9 cellular contexts compared by ENCODE assay signal in the genomic region with DNA sequence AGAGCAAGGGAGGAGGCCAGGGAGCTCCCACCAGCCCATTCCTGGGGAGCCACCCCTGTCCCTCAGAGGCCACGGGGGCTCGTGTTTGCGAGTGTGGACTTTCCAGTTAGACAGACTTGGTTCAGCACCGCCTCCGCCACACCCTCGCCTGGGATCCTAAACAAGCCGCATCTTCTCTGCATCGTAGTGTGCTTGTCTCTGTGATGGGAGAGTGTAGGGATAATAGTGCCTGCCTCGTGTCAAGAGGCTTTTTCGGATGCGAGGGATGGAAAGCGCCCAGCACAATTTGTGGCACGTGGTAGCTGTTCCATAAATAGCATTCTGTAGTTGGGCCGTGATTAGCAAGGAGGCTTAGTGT. TPM values are rescaled to one million over a fixed set of nuclear protein-coding genes. Genes with fewer than 3 reads are reported as not detected.
DNase-seq lines count a peak whose midpoint lies in the region; ATAC-seq lines count a peak whose summit lies in the region.
"Had no signal": no experiment of that assay in that cellular context is flagged by ENCODE, and none has a peak within 500 bp of the region (broad histone marks: within the 10 kb centered on the region; RNA-seq: fewer than 3 reads in every experiment).

No MANE protein-coding gene starts in this region.

- no peaks in the 10 kb centered on the region for H3K36me3 Mint-ChIP-seq in activated T-helper 17 cell treated with anti-CD3 and anti-CD28 coated beads, Interleukin-2, amount 50 U/mL, for 72 hours (ENCODE audit: low read depth)

- H3K4me2 ChIP-seq in Karpas-422 (ENCODE audit: low read depth, low read length, poor library complexity, severe bottlenecking): no peak overlapping the region

- peak overlapping the region; percentile 85; the same call in 1 of the 2 replicates for H3K9ac ChIP-seq in ES-I3 (ENCODE audit: low read depth, low read length)
- no peak overlapping the region for H3K9ac ChIP-seq in iPS-15b (ENCODE audit: low read depth, low read length)
- no peak overlapping the region for H3K9ac ChIP-seq in Karpas-422 (ENCODE audit: low read length)

- no peaks in the 10 kb centered on the region for H3K79me2 ChIP-seq in Karpas-422 (ENCODE audit: low read length)

- H3K36me3 ChIP-seq in ES-I3 (ENCODE audit: insufficient read depth, low read length) (no peaks in the 10 kb centered on the region), iPS-15b (ENCODE audit: control insufficient read depth, insufficient read depth, low read length) (no peaks in the 10 kb centered on the region), Karpas-422 (ENCODE audit: insufficient read depth, low read length) (no peaks in the 10 kb centered on the region)

- H3K9me2 ChIP-seq in Karpas-422 (replicated peaks; ENCODE audit: insufficient read depth, low read length): no peaks in the 10 kb centered on the region

- H3K27me3 ChIP-seq in iPS-15b (ENCODE audit: control insufficient read depth, insufficient read depth, low read length): peaks cover 31% of the 10 kb centered on the region
- no peaks in the 10 kb centered on the region for H3K27me3 ChIP-seq in Karpas-422 (ENCODE audit: low read length)

- H2AFZ ChIP-seq in Karpas-422 (ENCODE audit: low read length): no peak overlapping the region

- no peak overlapping the region for H3K27ac Mint-ChIP-seq in activated T-helper 17 cell treated with anti-CD3 and anti-CD28 coated beads, Interleukin-2, amount 50 U/mL, for 72 hours

- H3K9me3 ChIP-seq in ES-I3 (ENCODE audit: control insufficient read depth, insufficient read depth, low read length) (no peaks in the 10 kb centered on the region), iPS-15b (ENCODE audit: control insufficient read depth, insufficient read depth, low read length) (no peaks in the 10 kb centered on the region), Karpas-422 (ENCODE audit: low read length) (no peaks in the 10 kb centered on the region)

- no peaks in the 10 kb centered on the region for H3K27me3 Mint-ChIP-seq in activated T-helper 17 cell treated with anti-CD3 and anti-CD28 coated beads, Interleukin-2, amount 50 U/mL, for 72 hours

- intact Hi-C loops in sciatic nerve (cut with DNase I): no loop called here

- peaks cover 6% of the 10 kb centered on the region; the same call in 1 of the 2 replicates for H3K4me1 ChIP-seq in ES-I3 (ENCODE audit: insufficient read depth, low read length)
- peaks cover 3% of the 10 kb centered on the region for H3K4me1 ChIP-seq in iPS-15b (ENCODE audit: control insufficient read depth, insufficient read depth, low read length)
- peaks cover 8% of the 10 kb centered on the region for H3K4me1 ChIP-seq in Karpas-422 (ENCODE audit: low read length)

- H3K4me3 Mint-ChIP-seq in activated T-helper 17 cell treated with anti-CD3 and anti-CD28 coated beads, Interleukin-2, amount 50 U/mL, for 72 hours: peak overlapping the region; percentile 56

- H3K4me1 Mint-ChIP-seq in activated T-helper 17 cell treated with anti-CD3 and anti-CD28 coated beads, Interleukin-2, amount 50 U/mL, for 72 hours: no peaks in the 10 kb centered on the region

- no peak overlapping the region for H3K27ac ChIP-seq in Karpas-422 (ENCODE audit: low read length)

- H3K9me3 Mint-ChIP-seq in activated T-helper 17 cell treated with anti-CD3 and anti-CD28 coated beads, Interleukin-2, amount 50 U/mL, for 72 hours: no peaks in the 10 kb centered on the region

- H3K4me3 ChIP-seq in iPS-15b (ENCODE audit: low read depth, low read length) (peak overlapping the region; percentile 69), Karpas-422 (ENCODE audit: low read length) (no peak overlapping the region)

- no peak for ATAC-seq in activated T-helper 17 cell treated with anti-CD3 and anti-CD28 coated beads, Interleukin-2, amount 50 U/mL, for 72 hours (replicated peaks)
- peak; percentile 54 for ATAC-seq in sciatic nerve
- ATAC-seq in GM21529 (IDR thresholded peaks at IDR 0.05; ENCODE audit: unreplicated experiment): no peak
- no peak for ATAC-seq in GM19455 (IDR thresholded peaks at IDR 0.05; ENCODE audit: unreplicated experiment)

- H4K20me1 ChIP-seq in Karpas-422 (ENCODE audit: insufficient read depth, low read depth, low read length): 0 out of 2 replicates have a peak, but pooled peaks cover 3% of the 10 kb centered on the region

- DNase-seq in sciatic nerve (ENCODE audit: low spot score) (no peak), Karpas-422 (no peak), COLO668 (lab: John Stamatoyannopoulos, UW; ENCODE audit: unreplicated experiment) (no peak)
- DNase-seq: activated CD4-positive, alpha-beta T cell treated with anti-CD3 and anti-CD28 coated beads, Interleukin-2, amount 50 U/mL, for 4 hours had no signal

RNA-seq across cellular contexts. Expression of gene PPP1R13B, which starts 1.3 kb away (rescaled TPM):
- 10 to 100 TPM; 10.0 to 10.4 TPM for total RNA-seq in activated T-helper 17 cell treated with anti-CD3 and anti-CD28 coated beads, Interleukin-2, amount 50 U/mL, for 72 hours
- 38.6 TPM for total RNA-seq in sciatic nerve
- total RNA-seq in Karpas-422 (2014; rRNA removed; shearing (Covaris generic); ENCODE audit: low replicate concordance): 3.0 and 3.6 TPM in 2 replicates
